In the genomic region with DNA sequence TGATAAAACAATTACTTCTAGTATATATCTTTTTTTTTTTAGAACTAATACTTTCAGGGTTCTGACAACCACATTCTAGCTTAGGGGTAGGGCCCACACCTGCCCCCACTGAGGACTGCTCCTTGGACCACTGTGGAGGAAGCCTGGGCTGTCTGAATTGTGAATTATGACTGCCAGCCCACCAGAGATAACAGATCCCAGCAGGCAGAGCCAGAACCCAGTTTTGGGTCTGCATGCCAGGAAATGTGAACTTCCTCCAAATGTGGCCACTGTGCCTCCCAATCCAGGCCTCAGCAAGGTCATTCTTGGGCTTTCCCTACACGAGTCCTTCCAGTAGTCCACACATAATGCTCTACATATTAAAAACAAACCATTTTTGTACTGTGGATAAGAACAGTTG, we compare ENCODE assay signal across 2 cellular contexts.
TF ChIP-seq lines count a peak whose summit lies in the region.

No MANE protein-coding gene starts in this region.

TF ChIP-seq in HEK293, 187 proteins besides CTCF, POLR2A, EP300 and RAD21:
- no peak for TF ChIP-seq ZBTB49 (tag by site-specific recombination; IDR thresholded peaks at IDR 0.05; ENCODE audit: low read depth)
- TF ChIP-seq ZNF404 (tag by site-specific recombination; IDR thresholded peaks at IDR 0.05): no peak
- TF ChIP-seq ZNF2 (tag by site-specific recombination; IDR thresholded peaks at IDR 0.05): no peak
- TF ChIP-seq OVOL3 (tag by site-specific recombination; IDR thresholded peaks at IDR 0.05): no peak
- no peak for TF ChIP-seq ZBTB8A (tag by site-specific recombination; IDR thresholded peaks at IDR 0.05)
- no peak for TF ChIP-seq ZNF175 (tag by site-specific recombination; IDR thresholded peaks at IDR 0.05)
- TF ChIP-seq PRDM6 (tag by site-specific recombination; IDR thresholded peaks at IDR 0.05): no peak
- TF ChIP-seq ZNF658 (tag by site-specific recombination; IDR thresholded peaks at IDR 0.05): no peak
- no peak for TF ChIP-seq ZNF777 (tag by site-specific recombination; IDR thresholded peaks at IDR 0.05; ENCODE audit: borderline replicate concordance)
- no peak for TF ChIP-seq ZNF121 (tag by site-specific recombination; IDR thresholded peaks at IDR 0.05)

TF ChIP-seq in K562, 482 proteins besides CTCF, POLR2A, EP300 and RAD21:
- TF ChIP-seq MEIS2 (IDR thresholded peaks at IDR 0.05; ENCODE audit: partially characterized antibody): peak; percentile 13
- TF ChIP-seq PRMT5 (CRISPR knock-in tag; IDR thresholded peaks at IDR 0.05): no peak
TF ChIP-seq in K562: peak in this region for 1.
